Comparison of ENCODE assay signal across 22 cellular contexts in genomic region chr10:29771376-29771775, GRCh38.
A peak's percentile ranks its signal among the peaks of the same experiment; 100 is the strongest.
DNase-seq lines count a peak whose midpoint lies in the region; ATAC-seq, FAIRE-seq and TF ChIP-seq lines count a peak whose summit lies in the region.
"Had no signal": no experiment of that assay in that cellular context is flagged by ENCODE, and none has a peak within 500 bp of the region (broad histone marks: within the 10 kb centered on the region; RNA-seq: fewer than 3 reads in every experiment).

No MANE protein-coding gene starts in this region.

- no peaks in the 10 kb centered on the region for H3K79me1 ChIP-seq in IMR-90 (ENCODE audit: low read depth in 1 of 2, low read length in 2 of 2)

- BruUV-seq in IMR-90 (replicated peaks; lab: Mats Ljungman, UMichigan) = no TSS peak
- no TSS peak for BruUV-seq in K562 (replicated peaks; lab: Mats Ljungman, UMichigan)

- ATAC-seq in A549 (no peak), IMR-90 (ENCODE audit: low read depth) (no peak), K562 (no peak), esophagus mucosa (peak; percentile 59), left lobe of liver (no peak)
- ATAC-seq: GM12878 had no signal

- dilution Hi-C loops in IMR-90 (cut with HindIII; ENCODE audit: low sequenced_read_pairs, unreplicated experiment) = no loop called here

- no peak for DNase-seq in A549 (ENCODE audit: low read depth in 1 of 2, low spot score in 1 of 2)
- DNase-seq in IMR-90 = no peak
- no peak for DNase-seq in K562 (ENCODE audit: extremely low read depth in 1 of 4, low spot score in 3 of 4)
- DNase-seq in left lobe of liver (ENCODE audit: low spot score) = no peak
- no peak for DNase-seq in foreskin melanocyte
- no peak for DNase-seq in HCEC 1CT
- DNase-seq: ACHN; BE2C; C1 segment of cervical spinal cord; CD4-positive, CD25-positive, alpha-beta regulatory T cell; CD8-positive, alpha-beta memory T cell; COR-L47; DMS 273 treated with DMSO at 0.1 percent for 48 hours; DMS53; DND-41; EL; GM23248; H7; KBM-7 had no signal

- H4K20me1 ChIP-seq in IMR-90 (ENCODE audit: insufficient read depth, low read length) = no peaks in the 10 kb centered on the region
- no peaks in the 10 kb centered on the region for H4K20me1 ChIP-seq in K562 (replicated peaks; ENCODE audit: control insufficient read depth, insufficient read depth, low read length)

- no peak overlapping the region for H3K9ac ChIP-seq in IMR-90 (ENCODE audit: low read depth, low read length)
- no peak overlapping the region for H3K9ac ChIP-seq in K562 (ENCODE audit: insufficient read depth in 1 of 2, low read depth in 2 of 2, low read length in 2 of 2)
- H3K9ac ChIP-seq: GM23248 had no signal

- H4K8ac ChIP-seq in IMR-90 (ENCODE audit: low read depth in 2 of 2, low read length in 2 of 2) = no peak overlapping the region

- H3K9me1 ChIP-seq in IMR-90 (ENCODE audit: insufficient read depth, low read length) = no peaks in the 10 kb centered on the region
- no peaks in the 10 kb centered on the region for H3K9me1 ChIP-seq in K562 (ENCODE audit: control insufficient read depth, insufficient read depth, low read length)

- no peak overlapping the region for H4K5ac ChIP-seq in IMR-90 (ENCODE audit: low read depth, low read length)

- 80% methylated on average over 5 of the region's 5 CpGs for WGBS in A549 (ENCODE audit: missing lambda C conversion rate)
- WGBS in IMR-90 (ENCODE audit: extremely low coverage in 2 of 2, insufficient read length in 1 of 2), 2 experiments = no CpG with 5 or more reads among the region's 5 CpGs
- WGBS in K562 (ENCODE audit: insufficient coverage, low coverage, missing lambda C conversion rate) = 6% methylated on average over 5 of the region's 5 CpGs

- no peak overlapping the region for H2AFZ ChIP-seq in IMR-90 (replicated peaks; ENCODE audit: low read length, poor library complexity)
- no peak overlapping the region for H2AFZ ChIP-seq in K562 (ENCODE audit: low read depth, low read length)
- H2AFZ ChIP-seq: GM23248 had no signal

- H3K27me3 ChIP-seq in IMR-90 (ENCODE audit: control insufficient read depth, insufficient read depth, low read length) (no peaks in the 10 kb centered on the region; the same call in 1 of the 2 replicates), K562 (ENCODE audit: control insufficient read depth in 2 of 2, insufficient read depth in 2 of 2, low read length in 2 of 2) (no peaks in the 10 kb centered on the region)
- H3K27me3 ChIP-seq: BE2C had no signal

- TF ChIP-seq EP300 in A549 (IDR thresholded peaks at IDR 0.05) = no peak
- no peak for TF ChIP-seq EP300 in K562 (IDR thresholded peaks at IDR 0.05; ENCODE audit: low read length)

- H2BK15ac ChIP-seq in IMR-90 (ENCODE audit: low read depth, low read length) = no peak overlapping the region

- no peak overlapping the region for H2BK20ac ChIP-seq in IMR-90 (ENCODE audit: low read depth, low read length)

- in situ Hi-C loops in IMR-90 (cut with MboI; ENCODE audit: low sequenced_read_pairs) = no loop called here
- in situ Hi-C loops in K562 (cut with MboI) = no loop called here

- H3K9me3 ChIP-seq in A549 (no peaks in the 10 kb centered on the region), IMR-90 (ENCODE audit: control insufficient read depth, insufficient read depth, low read length) (no peaks in the 10 kb centered on the region), K562 (replicated peaks; ENCODE audit: control insufficient read depth, insufficient read depth, low read depth, low read length) (no peaks in the 10 kb centered on the region)
- H3K9me3 ChIP-seq: BE2C had no signal

- FAIRE-seq in A549 (lab: Jason Lieb, UNC) = no peak
- FAIRE-seq in K562 (lab: Jason Lieb, UNC) = no peak
- FAIRE-seq: GM12878, GM19239 had no signal

- no peak overlapping the region for H3K4ac ChIP-seq in IMR-90 (ENCODE audit: low read depth, low read length)

- intact Hi-C loops in IMR-90 (cut with micrococcal nuclease) = no loop called here
- intact Hi-C loops in K562 (cut with micrococcal nuclease) = no loop called here

- no peak overlapping the region for H2AK5ac ChIP-seq in IMR-90 (ENCODE audit: low read depth, low read length)

- H2BK5ac ChIP-seq in IMR-90 (ENCODE audit: low read depth, low read length, poor library complexity, severe bottlenecking) = no peak overlapping the region

- H3K4me1 ChIP-seq in A549 (peaks cover 15% of the 10 kb centered on the region; the same call in 2 of the 3 replicates), IMR-90 (ENCODE audit: control insufficient read depth, insufficient read depth, low read length) (peaks cover 5% of the 10 kb centered on the region), K562 (replicated peaks in 1 of 2; ENCODE audit: control insufficient read depth in 2 of 2, insufficient read depth in 2 of 2, low read length in 2 of 2) (no peaks in the 10 kb centered on the region)
- H3K4me1 ChIP-seq: BE2C had no signal

- H3K4me2 ChIP-seq in A549 (no peak overlapping the region), IMR-90 (ENCODE audit: low read depth, low read length) (no peak overlapping the region), K562 (ENCODE audit: insufficient read depth, low read length) (no peak overlapping the region)

- no peak overlapping the region for H3K23ac ChIP-seq in IMR-90 (ENCODE audit: low read depth, low read length)

- H3K56ac ChIP-seq in IMR-90 (ENCODE audit: extremely low read depth, insufficient read depth, low read length) = no peak overlapping the region

- TF ChIP-seq POLR2A in A549 (IDR thresholded peaks at IDR 0.05; ENCODE audit: low read length) (no peak), IMR-90 (IDR thresholded peaks at IDR 0.05; ENCODE audit: low read depth, low read length) (no peak), K562 (conservative IDR thresholded peaks at IDR 0.05) (no peak)

- H2AK9ac ChIP-seq in IMR-90 (replicated peaks; ENCODE audit: low read depth, low read length, poor library complexity) = no peak overlapping the region

- no peak for TF ChIP-seq RAD21 in A549 (conservative IDR thresholded peaks at IDR 0.05 in 1 of 2, IDR thresholded peaks at IDR 0.05 in 1 of 2)
- TF ChIP-seq RAD21 in IMR-90 (IDR thresholded peaks at IDR 0.05; ENCODE audit: low read length) = no peak
- TF ChIP-seq RAD21 in K562 (CRISPR knock-in tag; conservative IDR thresholded peaks at IDR 0.05 in 1 of 2, IDR thresholded peaks at IDR 0.05 in 1 of 2) = no peak

- H3K18ac ChIP-seq in IMR-90 (ENCODE audit: low read depth, low read length) = no peak overlapping the region

- POLR2A ChIA-PET in A549 (lab: Yijun Ruan, JAX) (no interaction called here), IMR-90 (lab: Charles Lee; ENCODE audit: unreplicated experiment) (no interaction called here), K562 (lab: Yijun Ruan, JAX) (no interaction called here)

- H4K91ac ChIP-seq in IMR-90 (ENCODE audit: insufficient read depth, low read depth, low read length) = no peak overlapping the region

- TF ChIP-seq CTCF in A549 (IDR thresholded peaks at IDR 0.05) = no peak
- no peak for TF ChIP-seq CTCF in IMR-90 (conservative IDR thresholded peaks at IDR 0.05; ENCODE audit: low read depth, low read length)
- TF ChIP-seq CTCF in K562 (IDR thresholded peaks at IDR 0.05 in 2 of 3, conservative IDR thresholded peaks at IDR 0.05 in 1 of 3; ENCODE audit: insufficient read depth in 2 of 3, low read depth in 1 of 3, low read length in 3 of 3) = no peak

- CTCF ChIA-PET in A549 (lab: Yijun Ruan, JAX) = interaction anchor here (0.7 kb wide), 1 partner anchor 35 kb away, joined by 3 read pairs; no protein-coding TSS in a partner anchor
- CTCF ChIA-PET in IMR-90 (lab: Yijun Ruan, JAX) = no interaction called here
- CTCF ChIA-PET in K562 (lab: Yijun Ruan, JAX; ENCODE audit: low intra/inter-chr PET ratio) = no interaction called here

- H3K27ac ChIP-seq in A549 (no peak overlapping the region), IMR-90 (ENCODE audit: insufficient read depth, low read length) (no peak overlapping the region), K562 (ENCODE audit: extremely low read depth, low read depth, low read length) (no peak overlapping the region)
- H3K27ac ChIP-seq: GM23248 had no signal

- no peak overlapping the region for H3K14ac ChIP-seq in IMR-90 (replicated peaks; ENCODE audit: low read depth, low read length)

- H3K4me3 ChIP-seq in A549 = no peak overlapping the region
- no peak overlapping the region for H3K4me3 ChIP-seq in IMR-90 (ENCODE audit: insufficient read depth, low read depth, low read length)
- no peak overlapping the region for H3K4me3 ChIP-seq in K562
- H3K4me3 ChIP-seq: GM12878, GM23248 had no signal

- no peaks in the 10 kb centered on the region for H3K79me2 ChIP-seq in K562 (ENCODE audit: control insufficient read depth, insufficient read depth, low read length)

- H2BK120ac ChIP-seq in IMR-90 (ENCODE audit: low read depth, low read length) = no peak overlapping the region

- H3K36me3 ChIP-seq in IMR-90 (ENCODE audit: control insufficient read depth, insufficient read depth, low read length) = no peaks in the 10 kb centered on the region
- H3K36me3 ChIP-seq in K562 (ENCODE audit: control insufficient read depth, insufficient read depth, low read length) = no peaks in the 10 kb centered on the region
- H3K36me3 ChIP-seq: BE2C had no signal

TF ChIP-seq in A549, 52 proteins besides CTCF, POLR2A, EP300 and RAD21:
- no peak for TF ChIP-seq HDAC2 (IDR thresholded peaks at IDR 0.05)
- TF ChIP-seq NPAS2 (CRISPR knock-in tag; IDR thresholded peaks at IDR 0.05; ENCODE audit: borderline replicate concordance) = no peak
- peak; percentile 100 for TF ChIP-seq MAFK (IDR thresholded peaks at IDR 0.05; ENCODE audit: partially characterized antibody)

TF ChIP-seq in IMR-90, 13 proteins besides CTCF, POLR2A, EP300 and RAD21:
- TF ChIP-seq MAFK (IDR thresholded peaks at IDR 0.05; ENCODE audit: low read depth, low read length) = peak; percentile 100
- no peak for TF ChIP-seq SMC3 (IDR thresholded peaks at IDR 0.05; ENCODE audit: low read depth, low read length)

TF ChIP-seq in K562, 482 proteins besides CTCF, POLR2A, EP300 and RAD21 (continues in another document):
- TF ChIP-seq NFYB (IDR thresholded peaks at IDR 0.05; ENCODE audit: extremely low read depth, insufficient read length) (no peak), ZBTB1 (CRISPR knock-in tag; IDR thresholded peaks at IDR 0.05; ENCODE audit: borderline replicate concordance, low read depth) (no peak), TRIM25 (IDR thresholded peaks at IDR 0.05; ENCODE audit: borderline replicate concordance) (no peak), MAFK (IDR thresholded peaks at IDR 0.05; ENCODE audit: low read length) (peak; percentile 100), PHF20 (IDR thresholded peaks at IDR 0.05; ENCODE audit: partially characterized antibody) (no peak)

Comparison
In these comparisons a context has a peak if more than half of its experiments do, and no peak if none do; other contexts are left out.
1. Of the 35 proteins assayed by ChIP-seq in both K562 and A549: peak only in K562: none; only in A549: none; in both: MAFK; in neither: 34.